Comparison of ENCODE assay signal across 8 cellular contexts in genomic region chr6:157322792-157323113, GRCh38. TPM values are rescaled to one million over a fixed set of nuclear protein-coding genes. Genes with fewer than 3 reads are reported as not detected.
A peak's percentile ranks its signal among the peaks of the same experiment; 100 is the strongest.
DNase-seq lines count a peak whose midpoint lies in the region; ATAC-seq and TF ChIP-seq lines count a peak whose summit lies in the region.

No MANE protein-coding gene starts in this region.

- TF ChIP-seq CTCF in KMS-11 (conservative IDR thresholded peaks at IDR 0.05; ENCODE audit: low read depth, low read length): no peak
- TF ChIP-seq CTCF in colonic mucosa (IDR thresholded peaks at IDR 0.05): no peak

- peaks cover 16% of the 10 kb centered on the region for H3K4me1 ChIP-seq in ACC112 (ENCODE audit: control insufficient read depth, insufficient read depth, low read length, unreplicated experiment)
- peaks cover 24% of the 10 kb centered on the region for H3K4me1 ChIP-seq in KMS-11 (ENCODE audit: low read depth, poor library complexity, severe bottlenecking)
- H3K4me1 ChIP-seq in colonic mucosa: peaks cover 8% of the 10 kb centered on the region

- H3K4me3 Mint-ChIP-seq in naive B cell: peak overlapping the region; percentile 92 to 97 (median 96)

- H3K4me2 ChIP-seq in KMS-11: peak overlapping the region; percentile 66

- no peaks in the 10 kb centered on the region for H3K27me3 ChIP-seq in ACC112 (ENCODE audit: insufficient read depth, low read length)
- peaks cover 10% of the 10 kb centered on the region; the same call in 1 of the 2 replicates for H3K27me3 ChIP-seq in KMS-11 (ENCODE audit: insufficient read depth, low read depth)
- no peaks in the 10 kb centered on the region for H3K27me3 ChIP-seq in colonic mucosa

- H3K27ac ChIP-seq in ACC112 (ENCODE audit: low read depth, low read length) (peak overlapping the region; percentile 55; the same call in 1 of the 2 replicates), KMS-11 (peak overlapping the region; percentile 51; the same call in 1 of the 2 replicates), colonic mucosa (peak overlapping the region; percentile 86)

- H3K4me3 ChIP-seq in ACC112 (ENCODE audit: low read depth, low read length): peak overlapping the region; percentile 96
- no peak overlapping the region for H3K4me3 ChIP-seq in KMS-11 (IDR thresholded peaks at IDR 0.05; ENCODE audit: insufficient read depth, low read depth, low read length)
- peak overlapping the region; percentile 72 for H3K4me3 ChIP-seq in colonic mucosa

- H3K9me3 ChIP-seq in colonic mucosa: no peaks in the 10 kb centered on the region

- H2AFZ ChIP-seq in ACC112 (ENCODE audit: low read length, unreplicated experiment): peak overlapping the region; percentile 90
- peak overlapping the region; percentile 97 for H2AFZ ChIP-seq in KMS-11 (ENCODE audit: low read depth)

- H3K36me3 Mint-ChIP-seq in naive B cell: peaks cover 2 to 10% of the 10 kb centered on the region in 2 donors

- ATAC-seq in naive B cell (ENCODE audit: low read depth in 2 of 2) (no peak), GM18519 (IDR thresholded peaks at IDR 0.05; ENCODE audit: low FRiP score, unreplicated experiment) (no peak)

- DNase-seq in colonic mucosa: no peak
- DNase-seq in naive B cell: no peak
- no peak for DNase-seq in hippocampal formation (lab: John Stamatoyannopoulos, UW)
- DNase-seq in medulla oblongata (ENCODE audit: extremely low spot score): no peak
- DNase-seq in NCI-H526 (lab: John Stamatoyannopoulos, UW): no peak

- H3K27ac Mint-ChIP-seq in naive B cell: peak overlapping the region; percentile 54 to 95 (median 88)

- H3K9me3 Mint-ChIP-seq in naive B cell: no peaks in the 10 kb centered on the region

- peaks cover 7% of the 10 kb centered on the region; the same call in 1 of the 2 replicates for H3K36me3 ChIP-seq in ACC112 (ENCODE audit: insufficient read depth, low read length)
- no peaks in the 10 kb centered on the region for H3K36me3 ChIP-seq in KMS-11 (ENCODE audit: insufficient read depth)
- H3K36me3 ChIP-seq in colonic mucosa: no peaks in the 10 kb centered on the region

- intact Hi-C loops in colonic mucosa (cut with DNase I): loop anchor here (5.0 kb wide), 2 partner anchors 55 to 275 kb away; no protein-coding TSS in a partner anchor

- no peaks in the 10 kb centered on the region for H4K20me1 ChIP-seq in KMS-11 (ENCODE audit: insufficient read depth)

- peaks cover 20 to 28% (median 24%) of the 10 kb centered on the region in 3 donors for H3K27me3 Mint-ChIP-seq in naive B cell

- H3K4me1 Mint-ChIP-seq in naive B cell: peaks cover 17 to 22% (median 20%) of the 10 kb centered on the region in 3 donors

- H3K79me2 ChIP-seq in ACC112 (ENCODE audit: control insufficient read depth, insufficient read depth, low read length, unreplicated experiment) (peaks cover 5% of the 10 kb centered on the region), KMS-11 (ENCODE audit: insufficient read depth, low read depth) (no peaks in the 10 kb centered on the region)

- H3K9ac ChIP-seq in KMS-11 (peak overlapping the region; percentile 70; the same call in 1 of the 2 replicates), colonic mucosa (ENCODE audit: low read depth in 2 of 2, low read length in 2 of 2) (peak overlapping the region; percentile 75 to 90)

RNA-seq across cellular contexts. Expression of gene TMEM242, which starts 0.6 kb away (rescaled TPM):
- total RNA-seq in colonic mucosa: 10 to 100 TPM; 10.8 to 11.9 TPM
- 10 to 100 TPM in 4 of 6 donors, 1 to 10 TPM in 2; 9.3 to 18.6 (median 11.2) TPM for polyA plus RNA-seq in naive B cell (ENCODE audit: low read depth in 6 of 6)

RNA-seq across cellular contexts. Expression of gene ZDHHC14, which starts 58.2 kb away (rescaled TPM):
- 10 to 100 TPM in 1 of 2 donors, 1 to 10 TPM in 1; 8.4 to 11.4 TPM for total RNA-seq in colonic mucosa
- 10 to 100 TPM in 1 of 6 donors, 1 to 10 TPM in 5; 1.7 to 10.5 (median 4.1) TPM for polyA plus RNA-seq in naive B cell (ENCODE audit: low read depth in 6 of 6)
